In genomic region chr15:33126559-33127290, GRCh38 we compare ENCODE assay signal across 9 cellular contexts.
DNase-seq lines count a peak whose midpoint lies in the region; TF ChIP-seq lines count a peak whose summit lies in the region.
"Had no signal": no experiment of that assay in that cellular context is flagged by ENCODE, and none has a peak within 500 bp of the region (broad histone marks: within the 10 kb centered on the region; RNA-seq: fewer than 3 reads in every experiment).

No MANE protein-coding gene starts in this region.

- no peaks in the 10 kb centered on the region for H3K36me3 ChIP-seq in ovary

- H3K4me1 Mint-ChIP-seq in type B pancreatic cell (ENCODE audit: unreplicated experiment), result peaks cover 33% of the 10 kb centered on the region

- H3K4me3 ChIP-seq in fibroblast of mammary gland (ENCODE audit: control insufficient read depth, low read depth, low read length) (no peak overlapping the region), ovary (no peak overlapping the region)

- H3K27me3 ChIP-seq in ovary, result no peaks in the 10 kb centered on the region

- TF ChIP-seq CTCF in fibroblast of mammary gland (conservative IDR thresholded peaks at IDR 0.05; ENCODE audit: control insufficient read depth, insufficient read depth, low read depth, low read length) (no peak), ovary (IDR thresholded peaks at IDR 0.05) (no peak), type B pancreatic cell (conservative IDR thresholded peaks at IDR 0.05) (no peak)

- no peak for TF ChIP-seq POLR2A in ovary (IDR thresholded peaks at IDR 0.05)

- TF ChIP-seq EP300 in ovary (IDR thresholded peaks at IDR 0.05), result no peak

- no peaks in the 10 kb centered on the region for H3K4me1 ChIP-seq in ovary (ENCODE audit: insufficient read depth)

- peaks cover 5% of the 10 kb centered on the region for H3K9me3 Mint-ChIP-seq in type B pancreatic cell

- peak; percentile 0 for DNase-seq in NCI-H1436 (lab: John Stamatoyannopoulos, UW)
- DNase-seq in NCI-H1436 treated with DMSO at 0.1 percent for 48 hours (lab: John Stamatoyannopoulos, UW), result no peak
- peak; percentile 74 for DNase-seq in NCI-H510A (lab: John Stamatoyannopoulos, UW)
- DNase-seq in activated CD8-positive, alpha-beta memory T cell treated with anti-CD3 and anti-CD28 coated beads, Interleukin-2, amount 50 U/mL, for 24 hours (ENCODE audit: extremely low read depth), result peak; percentile 12
- DNase-seq in fibroblast of mammary gland (ENCODE audit: low read depth), result peak; percentile 95
- peak in 3 of 5 donors; percentile 19 to 34 (median 21) for DNase-seq in ovary
- DNase-seq in type B pancreatic cell (ENCODE audit: extremely low spot score, unreplicated experiment), result peak; percentile 80
- DNase-seq in cerebellum (ENCODE audit: low spot score), result no peak

- H3K27ac ChIP-seq in ovary, result no peak overlapping the region
- H3K27ac ChIP-seq: 22Rv1 had no signal

- H3K9me3 ChIP-seq in ovary, result no peaks in the 10 kb centered on the region

- 13 to 16% (median 15%) methylated on average over 13 of the region's 13 CpGs for WGBS in ovary, 3 donors

- H3K27me3 Mint-ChIP-seq in type B pancreatic cell, result no peaks in the 10 kb centered on the region

- peak overlapping the region; percentile 24 for H3K4me3 Mint-ChIP-seq in type B pancreatic cell

- intact Hi-C loops in ovary (cut with DNase I), result no loop called here

- H3K27ac Mint-ChIP-seq in type B pancreatic cell, result peak overlapping the region; percentile 29

- H3K36me3 Mint-ChIP-seq in type B pancreatic cell, result peaks cover 4% of the 10 kb centered on the region

Comparison
In these comparisons a context has a peak if more than half of its experiments do, and no peak if none do; other contexts are left out.
1. DNase-seq: peak in NCI-H1436 (single experiment), NCI-H510A (single experiment), activated CD8-positive, alpha-beta memory T cell treated with anti-CD3 and anti-CD28 coated beads, Interleukin-2, amount 50 U/mL, for 24 hours (single experiment), fibroblast of mammary gland (single experiment), ovary (3 of 5) and type B pancreatic cell (single experiment); none in NCI-H1436 treated with DMSO at 0.1 percent for 48 hours (single experiment) and cerebellum (single experiment).